Comparison of ENCODE assay signal across 9 cellular contexts in the genomic region with DNA sequence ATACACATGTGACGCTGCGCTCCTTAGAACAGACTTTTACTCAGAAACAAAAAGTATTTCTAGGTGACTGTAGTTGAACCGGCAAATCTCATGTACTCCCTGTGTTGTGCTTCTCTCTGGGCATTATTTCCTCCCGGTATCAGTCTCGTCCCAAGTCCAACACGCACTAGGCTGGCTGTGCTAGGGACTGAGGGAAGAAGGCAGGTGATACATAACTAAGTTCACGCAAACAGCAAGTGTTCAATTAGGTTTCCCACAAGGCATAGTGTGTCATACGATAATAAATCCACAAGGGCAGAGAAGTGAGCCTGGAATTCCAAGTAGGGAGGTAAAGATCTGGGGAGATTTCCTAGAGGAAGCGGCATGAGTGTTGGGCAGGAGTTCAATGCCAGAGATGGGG. TPM values are rescaled to one million over a fixed set of nuclear protein-coding genes. Genes with fewer than 3 reads are reported as not detected.
DNase-seq lines count a peak whose midpoint lies in the region; ATAC-seq and TF ChIP-seq lines count a peak whose summit lies in the region.
"Had no signal": no experiment of that assay in that cellular context is flagged by ENCODE, and none has a peak within 500 bp of the region (broad histone marks: within the 10 kb centered on the region; RNA-seq: fewer than 3 reads in every experiment).

No MANE protein-coding gene starts in this region.

- ATAC-seq in naive thymus-derived CD4-positive, alpha-beta T cell: no peak
- ATAC-seq in upper lobe of right lung (no peak), HG03139 (IDR thresholded peaks at IDR 0.05; ENCODE audit: unreplicated experiment) (no peak)

- peak overlapping the region; percentile 89 for H3K27ac Mint-ChIP-seq in activated naive CD4-positive, alpha-beta T cell treated with anti-CD3 and anti-CD28 coated beads, Interleukin-2, amount 10 ng/mL, durations not matched to agents 7 days and 5 days
- H3K27ac Mint-ChIP-seq in naive thymus-derived CD4-positive, alpha-beta T cell: peak overlapping the region; percentile 75 to 99 (median 90)

- POLR2A ChIA-PET in naive thymus-derived CD4-positive, alpha-beta T cell (lab: Charles Lee): interaction anchor here (0.9 to 17.4 kb wide), 4 partner anchors 8 to 53 kb away, joined by 3 to 271 read pairs (median 76); no protein-coding TSS in a partner anchor

- H3K27me3 ChIP-seq in colonic mucosa: no peaks in the 10 kb centered on the region
- no peaks in the 10 kb centered on the region for H3K27me3 ChIP-seq in naive thymus-derived CD4-positive, alpha-beta T cell (ENCODE audit: control insufficient read depth in 2 of 2, insufficient read depth in 2 of 2, low read length in 2 of 2)
- H3K27me3 ChIP-seq in upper lobe of right lung: no peaks in the 10 kb centered on the region
- H3K27me3 ChIP-seq: MG63 had no signal

- peaks cover 23% of the 10 kb centered on the region for H3K36me3 Mint-ChIP-seq in activated naive CD4-positive, alpha-beta T cell treated with anti-CD3 and anti-CD28 coated beads, Interleukin-2, amount 10 ng/mL, durations not matched to agents 7 days and 5 days
- H3K36me3 Mint-ChIP-seq in naive thymus-derived CD4-positive, alpha-beta T cell: peaks cover 0 to 19% (median 0%) of the 10 kb centered on the region in 5 donors

- peak overlapping the region; percentile 61 to 76 for H3K9ac ChIP-seq in colonic mucosa (ENCODE audit: low read depth in 2 of 2, low read length in 2 of 2)

- H3K9me3 ChIP-seq in colonic mucosa: no peaks in the 10 kb centered on the region
- no peaks in the 10 kb centered on the region for H3K9me3 ChIP-seq in naive thymus-derived CD4-positive, alpha-beta T cell (ENCODE audit: control insufficient read depth in 2 of 3, low read length in 3 of 3)
- no peaks in the 10 kb centered on the region for H3K9me3 ChIP-seq in upper lobe of right lung
- H3K9me3 ChIP-seq: MG63 had no signal

- H3K36me3 ChIP-seq in colonic mucosa (no peaks in the 10 kb centered on the region), upper lobe of right lung (no peaks in the 10 kb centered on the region)
- H3K36me3 ChIP-seq in naive thymus-derived CD4-positive, alpha-beta T cell (ENCODE audit: control insufficient read depth in 2 of 3, insufficient read depth in 3 of 3, low read length in 3 of 3): no peaks in the 10 kb centered on the region
- H3K36me3 ChIP-seq: MG63 had no signal

- no peaks in the 10 kb centered on the region for H3K9me3 Mint-ChIP-seq in activated naive CD4-positive, alpha-beta T cell treated with anti-CD3 and anti-CD28 coated beads, Interleukin-2, amount 10 ng/mL, durations not matched to agents 7 days and 5 days
- H3K9me3 Mint-ChIP-seq in naive thymus-derived CD4-positive, alpha-beta T cell: no peaks in the 10 kb centered on the region

- TF ChIP-seq CTCF in colonic mucosa (IDR thresholded peaks at IDR 0.05) (no peak), upper lobe of right lung (IDR thresholded peaks at IDR 0.05) (no peak)

- peak overlapping the region; percentile 67 for H3K27ac ChIP-seq in colonic mucosa
- peak overlapping the region; percentile 64 for H3K27ac ChIP-seq in naive thymus-derived CD4-positive, alpha-beta T cell (ENCODE audit: low read depth, low read length)
- peak overlapping the region; percentile 80 for H3K27ac ChIP-seq in upper lobe of right lung

- CTCF ChIA-PET in activated naive CD4-positive, alpha-beta T cell treated with anti-CD3 and anti-CD28 coated beads, Interleukin-2, amount 10 ng/mL, durations not matched to agents 7 days and 5 days (lab: Charles Lee): interaction anchor here (1.5 to 2.7 kb wide), 2 partner anchors 18 to 194 kb away, joined by 4 to 15 read pairs; no protein-coding TSS in a partner anchor
- CTCF ChIA-PET in naive thymus-derived CD4-positive, alpha-beta T cell (lab: Charles Lee): interaction anchor here (0.9 to 13.1 kb wide), 8 partner anchors 10 to 87 kb away, joined by 3 to 150 read pairs (median 4); partner anchors contain the start of gene FAM53B

- H3K4me3 ChIP-seq in colonic mucosa (no peak overlapping the region), upper lobe of right lung (no peak overlapping the region)
- H3K4me3 ChIP-seq in naive thymus-derived CD4-positive, alpha-beta T cell (ENCODE audit: low read length): no peak overlapping the region
- H3K4me3 ChIP-seq: MG63 had no signal

- DNase-seq in activated naive CD4-positive, alpha-beta T cell treated with anti-CD3 and anti-CD28 coated beads, Interleukin-2, amount 10 ng/mL, durations not matched to agents 7 days and 5 days: no peak
- DNase-seq in activated naive CD4-positive, alpha-beta T cell treated with anti-CD3 and anti-CD28 coated beads, Interleukin-2, amount 50 U/mL, for 16 hours: no peak
- DNase-seq in colonic mucosa (no peak), upper lobe of right lung (no peak), NCI-H2029 (lab: John Stamatoyannopoulos, UW) (no peak)
- no peak for DNase-seq in naive thymus-derived CD4-positive, alpha-beta T cell
- DNase-seq in activated CD8-positive, alpha-beta memory T cell treated with anti-CD3 and anti-CD28 coated beads, Interleukin-2, amount 50 U/mL, for 48 hours: no peak
- DNase-seq: MG63 had no signal

- H3K4me1 Mint-ChIP-seq in activated naive CD4-positive, alpha-beta T cell treated with anti-CD3 and anti-CD28 coated beads, Interleukin-2, amount 10 ng/mL, durations not matched to agents 7 days and 5 days: peaks cover 87% of the 10 kb centered on the region
- H3K4me1 Mint-ChIP-seq in naive thymus-derived CD4-positive, alpha-beta T cell: peaks cover 62 to 99% (median 84%) of the 10 kb centered on the region in 7 donors

- H3K4me1 ChIP-seq in colonic mucosa (peaks cover 61% of the 10 kb centered on the region), upper lobe of right lung (peaks cover 78% of the 10 kb centered on the region)
- peaks cover 77 to 99% of the 10 kb centered on the region in 2 donors for H3K4me1 ChIP-seq in naive thymus-derived CD4-positive, alpha-beta T cell (ENCODE audit: control insufficient read depth in 2 of 2, insufficient read depth in 2 of 2, low read length in 2 of 2)

- no peak overlapping the region for H3K4me3 Mint-ChIP-seq in activated naive CD4-positive, alpha-beta T cell treated with anti-CD3 and anti-CD28 coated beads, Interleukin-2, amount 10 ng/mL, durations not matched to agents 7 days and 5 days
- H3K4me3 Mint-ChIP-seq in naive thymus-derived CD4-positive, alpha-beta T cell: peak overlapping the region; percentile 32 to 74 (median 56)

- intact Hi-C loops in colonic mucosa (cut with DNase I) (no loop called here), upper lobe of right lung (cut with DNase I) (no loop called here)
- intact Hi-C loops in naive thymus-derived CD4-positive, alpha-beta T cell (cut with micrococcal nuclease): loop anchor here in 1 of 2 donors (1.0 kb wide), 2 partner anchors 9 to 17 kb away; no protein-coding TSS in a partner anchor

- no peaks in the 10 kb centered on the region for H3K27me3 Mint-ChIP-seq in activated naive CD4-positive, alpha-beta T cell treated with anti-CD3 and anti-CD28 coated beads, Interleukin-2, amount 10 ng/mL, durations not matched to agents 7 days and 5 days
- no peaks in the 10 kb centered on the region for H3K27me3 Mint-ChIP-seq in naive thymus-derived CD4-positive, alpha-beta T cell

RNA-seq across cellular contexts. Expression of gene FAM53B, which starts 20.4 kb away (rescaled TPM):
- 10 to 100 TPM; 43.3 to 45.2 TPM for total RNA-seq in colonic mucosa
- total RNA-seq in naive thymus-derived CD4-positive, alpha-beta T cell: 10 to 100 TPM; 25.5 to 51.5 (median 28.6) TPM
- 10 to 100 TPM in 1 of 2 donors, 1 to 10 TPM in 1; 3.9 to 18.8 TPM for polyA plus RNA-seq in naive thymus-derived CD4-positive, alpha-beta T cell
- total RNA-seq in upper lobe of right lung: 31.4 TPM
